1 cellular context compared by ENCODE assay signal in genomic region chr14:75280448-75280830, GRCh38.
TF ChIP-seq lines count a peak whose summit lies in the region.

No MANE protein-coding gene starts in this region.

TF ChIP-seq in K562, 482 proteins besides CTCF, POLR2A, EP300 and RAD21 (continued from another document):
- TF ChIP-seq PRMT5 (CRISPR knock-in tag; IDR thresholded peaks at IDR 0.05), result no peak
TF ChIP-seq in K562: peak in this region for 3.
